Comparison of ENCODE assay signal across 8 cellular contexts in the genomic region with DNA sequence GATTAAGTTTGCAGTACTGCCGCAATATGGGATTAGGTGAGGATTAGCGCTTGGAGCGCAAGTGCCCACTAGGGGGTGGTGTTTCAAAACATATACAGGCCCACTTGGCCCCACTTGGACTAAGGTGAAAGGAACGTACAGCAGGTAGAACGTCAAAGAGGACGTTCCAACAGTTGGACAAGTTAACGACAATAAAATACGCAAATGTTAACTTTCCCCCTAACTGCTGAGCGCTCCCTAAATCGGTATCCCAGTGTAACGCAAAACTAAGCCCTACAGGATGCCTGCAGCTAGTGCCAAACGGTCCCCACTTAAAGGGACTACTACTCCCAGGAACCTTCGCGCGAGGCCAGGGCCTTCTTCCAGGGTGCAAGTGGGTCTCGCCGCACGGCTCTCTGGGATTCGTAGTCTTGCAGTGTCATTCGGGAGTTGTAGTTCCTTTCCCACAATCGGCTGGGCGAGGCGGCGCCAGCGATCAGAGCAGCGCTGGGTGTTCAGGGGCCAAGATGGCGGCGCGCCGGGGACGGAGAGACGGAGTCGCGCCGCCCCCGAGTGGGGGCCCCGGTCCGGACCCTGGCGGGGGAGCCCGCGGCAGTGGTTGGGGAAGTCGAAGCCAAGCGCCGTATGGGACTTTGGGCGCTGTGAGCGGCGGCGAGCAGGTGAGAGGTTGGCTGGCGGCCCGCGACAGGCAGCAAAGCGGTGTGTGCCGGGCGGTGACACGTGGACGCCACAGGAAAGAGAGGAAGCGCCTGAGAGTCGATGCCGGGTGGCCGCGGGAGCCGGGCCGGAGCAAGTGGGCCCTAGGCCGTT. TPM values are rescaled to one million over a fixed set of nuclear protein-coding genes. Genes with fewer than 3 reads are reported as not detected.
DNase-seq lines count a peak whose midpoint lies in the region; ATAC-seq, FAIRE-seq and TF ChIP-seq lines count a peak whose summit lies in the region.

Gene PPRC1, plus strand, starts transcription at position 478 of the 810 bp plus-strand sequence. Its CDS starts 29 bp downstream, at position 507.

- H3K27me3 ChIP-seq in BJ (ENCODE audit: control insufficient read depth, insufficient read depth, low read length) = no peaks in the 10 kb centered on the region

- peaks cover 10 to 12% of the 10 kb centered on the region in 2 donors for H3K4me1 ChIP-seq in kidney (ENCODE audit: control insufficient read depth in 1 of 2, insufficient read depth in 1 of 2, low read depth in 1 of 2, low read length in 2 of 2)

- peak within 1 kb of the TSS; percentile 92 to 97 for H3K27ac ChIP-seq in kidney (ENCODE audit: low read depth in 2 of 2, low read length in 2 of 2)

- peaks cover 2% of the 10 kb centered on the region for H3K36me3 ChIP-seq in BJ (ENCODE audit: control insufficient read depth, insufficient read depth, low read length)
- peaks cover under 1% of the 10 kb centered on the region in 2 donors for H3K36me3 ChIP-seq in kidney (ENCODE audit: control insufficient read depth in 1 of 2, insufficient read depth in 2 of 2, low read length in 2 of 2)

- peak; percentile 86 for TF ChIP-seq POLR2A in GM19193 (IDR thresholded peaks at IDR 0.05; ENCODE audit: extremely low read depth, insufficient read depth, insufficient read length)

- no peak for FAIRE-seq in kidney (lab: Jason Lieb, UNC)

- POLR2A ChIA-PET in BJ (lab: Charles Lee) = no interaction called here

- DNase-seq in BJ (ENCODE audit: low read depth) = peak; percentile 97
- DNase-seq in NCI-H510A (lab: John Stamatoyannopoulos, UW) = peak; percentile 97
- peak; percentile 96 for DNase-seq in activated CD4-positive, alpha-beta T cell treated with anti-CD3 and anti-CD28 coated beads for 1 hour
- peak; percentile 98 for DNase-seq in cerebellum (ENCODE audit: low spot score)
- peak; percentile 99 for DNase-seq in kidney
- peak; percentile 98 for DNase-seq in stimulated activated CD4-positive, alpha-beta T cell treated with anti-CD3 and anti-CD28 coated beads, Interleukin-15, amount 100 ng/mL, for 24 hours

- peak; percentile 92 for ATAC-seq in HG03439 (IDR thresholded peaks at IDR 0.05; ENCODE audit: unreplicated experiment)

- CTCF ChIA-PET in BJ (lab: Yijun Ruan, JAX) = interaction anchor here (0.6 to 2.5 kb wide), 11 partner anchors 8 to 1226 kb away, joined by 3 to 19 read pairs (median 3); partner anchors contain the start of gene NOLC1

- H3K9me3 ChIP-seq in kidney (ENCODE audit: control insufficient read depth in 1 of 2, low read length in 2 of 2) = no peaks in the 10 kb centered on the region

- peak within 1 kb of the TSS; percentile 96 for H3K4me3 ChIP-seq in BJ (ENCODE audit: low read depth, low read length)
- peak within 1 kb of the TSS; percentile 87 to 98 for H3K4me3 ChIP-seq in kidney (ENCODE audit: low read length in 2 of 2)

- H3K9ac ChIP-seq in kidney (ENCODE audit: low read length in 2 of 2) = peak within 1 kb of the TSS; percentile 79 to 82

- intact Hi-C loops in kidney (cut with DNase I) = no loop called here

- TF ChIP-seq CTCF in BJ (IDR thresholded peaks at IDR 0.05; ENCODE audit: insufficient read depth, low read depth, low read length) (peak; percentile 92), kidney (IDR thresholded peaks at IDR 0.05; ENCODE audit: borderline replicate concordance, extremely low read depth, insufficient read depth) (peak; percentile 77)

RNA-seq across cellular contexts. Expression of gene PPRC1, which starts in this region (rescaled TPM):
- polyA plus RNA-seq in BJ (2011; rRNA removed) = 11.0 and 17.3 TPM in 2 replicates
- polyA minus RNA-seq in BJ (2011; rRNA and poly(A)+ RNA removed) = 25.6 and 28.5 TPM in 2 replicates
- total RNA-seq in cerebellum = 12.3 TPM
- total RNA-seq in kidney = 32.1 TPM
- polyA plus RNA-seq in kidney (ENCODE audit: insufficient read depth, low read depth, low replicate concordance) = 8.7 TPM

Comparison
In these comparisons a context has a peak if more than half of its experiments do, and no peak if none do; other contexts are left out.
1. Peak in every context shown above with its lines: DNase-seq, ATAC-seq, H3K4me3 ChIP-seq and H3K27ac ChIP-seq.